In genomic region chr19:12834976-12835757, GRCh38 we compare ENCODE assay signal across 9 cellular contexts. TPM values are rescaled to one million over a fixed set of nuclear protein-coding genes. Genes with fewer than 3 reads are reported as not detected.
DNase-seq lines count a peak whose midpoint lies in the region; ATAC-seq, FAIRE-seq and TF ChIP-seq lines count a peak whose summit lies in the region.
"Had no signal": no experiment of that assay in that cellular context is flagged by ENCODE, and none has a peak within 500 bp of the region (broad histone marks: within the 10 kb centered on the region; RNA-seq: fewer than 3 reads in every experiment).

No MANE protein-coding gene starts in this region.

- TF ChIP-seq EP300 in HepG2 (IDR thresholded peaks at IDR 0.05; ENCODE audit: low read depth in 2 of 2, low read length in 2 of 2): no peak
- no peak for TF ChIP-seq EP300 in HepG2 (CRISPR knock-in tag; IDR thresholded peaks at IDR 0.05; ENCODE audit: borderline replicate concordance)

- H3K27ac Mint-ChIP-seq in T-helper 17 cell (no peak overlapping the region), HFFc6 (no peak overlapping the region)

- DNase-seq in COR-L47 (lab: John Stamatoyannopoulos, UW) (peak; percentile 56), HUDEP-2 (lab: John Stamatoyannopoulos, UW; ENCODE audit: unreplicated experiment in 76 of 76) (peak in 46 of 76 experiments; percentile 28 to 67 (median 47)), T-helper 17 cell (no peak), HepG2 (ENCODE audit: low spot score) (no peak), HFFc6 (no peak), GDM1 (lab: John Stamatoyannopoulos, UW) (no peak), NOMO-1 treated with dmso at 0.1 percent for 144 hours (lab: John Stamatoyannopoulos, UW; ENCODE audit: unreplicated experiment) (no peak), brain microvascular endothelial cell (no peak)

- POLR2A ChIA-PET in HepG2 (lab: Yijun Ruan, JAX): interaction anchor here (0.6 kb wide), 1 partner anchor 11 kb away, joined by 3 read pairs; no protein-coding TSS in a partner anchor

- no peak for FAIRE-seq in HepG2 (lab: Jason Lieb, UNC)

- H3K36me3 ChIP-seq in HepG2 (replicated peaks in 1 of 2; ENCODE audit: control insufficient read depth in 1 of 2, insufficient read depth in 2 of 2, low read length in 2 of 2): no peaks in the 10 kb centered on the region
- no peaks in the 10 kb centered on the region for H3K36me3 ChIP-seq in brain microvascular endothelial cell (replicated peaks)
- H3K36me3 ChIP-seq: thoracic aorta had no signal

- 23% methylated on average over 14 of the region's 39 CpGs for WGBS in HepG2 (ENCODE audit: low lambda C conversion rate)

- H3K36me3 Mint-ChIP-seq in T-helper 17 cell (ENCODE audit: low read depth) (peaks cover 5% of the 10 kb centered on the region), HFFc6 (ENCODE audit: low read depth) (no peaks in the 10 kb centered on the region)

- H3K4me1 Mint-ChIP-seq in T-helper 17 cell: peaks cover 32% of the 10 kb centered on the region
- peaks cover 17% of the 10 kb centered on the region; the same call in 1 of the 2 replicates for H3K4me1 Mint-ChIP-seq in HFFc6 (ENCODE audit: low read depth)

- no peaks in the 10 kb centered on the region for H3K9me3 ChIP-seq in T-helper 17 cell (ENCODE audit: control insufficient read depth, low read length, poor library complexity, severe bottlenecking)
- no peaks in the 10 kb centered on the region for H3K9me3 ChIP-seq in HepG2 (ENCODE audit: low read length)
- H3K9me3 ChIP-seq: thoracic aorta had no signal

- H3K27me3 Mint-ChIP-seq in T-helper 17 cell (peaks cover 70% of the 10 kb centered on the region), HFFc6 (ENCODE audit: insufficient read depth) (peaks cover 48% of the 10 kb centered on the region)

- H3K27ac ChIP-seq in HepG2 (ENCODE audit: extremely low read length, insufficient read depth, low read length): no peak overlapping the region
- no peak overlapping the region for H3K27ac ChIP-seq in brain microvascular endothelial cell
- H3K27ac ChIP-seq: thoracic aorta had no signal

- peak overlapping the region; percentile 67 for H3K4me2 ChIP-seq in HepG2 (ENCODE audit: low read depth, low read length)

- TF ChIP-seq CTCF in HepG2 (CRISPR knock-in tag; IDR thresholded peaks at IDR 0.05): no peak
- TF ChIP-seq CTCF in HFFc6 (IDR thresholded peaks at IDR 0.05): no peak
- TF ChIP-seq CTCF in brain microvascular endothelial cell (IDR thresholded peaks at IDR 0.05; ENCODE audit: low read depth, low read length, missing control alignments): no peak

- H3K27me3 ChIP-seq in HepG2 (ENCODE audit: control insufficient read depth in 1 of 2, insufficient read depth in 2 of 2, low read length in 2 of 2): peaks cover 0 to 22% of the 10 kb centered on the region in 2 experiments; a peak in 2 of 5 replicates
- peaks cover 56% of the 10 kb centered on the region for H3K27me3 ChIP-seq in brain microvascular endothelial cell (replicated peaks)

- no peak overlapping the region for H2AFZ ChIP-seq in HepG2 (ENCODE audit: low read length)

- no peak for ATAC-seq in T-helper 17 cell
- ATAC-seq in HepG2: peak; percentile 24

- no peak for TF ChIP-seq POLR2A in HepG2 (IDR thresholded peaks at IDR 0.05; ENCODE audit: insufficient read depth in 1 of 2, low read depth in 2 of 2, low read length in 2 of 2)

- H3K4me3 Mint-ChIP-seq in T-helper 17 cell: peak overlapping the region; percentile 84
- H3K4me3 Mint-ChIP-seq in HFFc6: no peak overlapping the region

- intact Hi-C loops in HepG2 (cut with micrococcal nuclease; ENCODE audit: unreplicated experiment): no loop called here

- no TSS peak for BruUV-seq in HepG2 (replicated peaks; lab: Mats Ljungman, UMichigan)

- H3K79me2 ChIP-seq in HepG2 (ENCODE audit: insufficient read depth, low read length): no peaks in the 10 kb centered on the region

- in situ Hi-C loops in HepG2 (cut with HindIII; ENCODE audit: extremely low pct_ligation_motif_present, low pct_unique_long_range_greater_than_20kb) (loop anchor here (5.0 kb wide), 1 partner anchor 63 kb away; no protein-coding TSS in a partner anchor), brain microvascular endothelial cell (cut with HindIII; ENCODE audit: low pct_ligation_motif_present, low sequenced_read_pairs) (no loop called here)

- H3K9me3 Mint-ChIP-seq in HFFc6: no peaks in the 10 kb centered on the region

- H3K4me1 ChIP-seq in HepG2 (ENCODE audit: insufficient read depth, low read length): peaks cover 59% of the 10 kb centered on the region

- no peaks in the 10 kb centered on the region for H4K20me1 ChIP-seq in HepG2 (ENCODE audit: insufficient read depth, low read length)

- CTCF ChIA-PET in HepG2 (lab: Yijun Ruan, JAX; ENCODE audit: low intra/inter-chr PET ratio, low total read pairs): no interaction called here

- peak overlapping the region in 1 of 3 experiments; percentile 79; a peak in 1 of 6 replicates for H3K4me3 ChIP-seq in HepG2 (replicated peaks in 1 of 3; ENCODE audit: insufficient read depth in 1 of 3, low read depth in 2 of 3, low read length in 3 of 3)
- no peak overlapping the region for H3K4me3 ChIP-seq in brain microvascular endothelial cell (ENCODE audit: low read depth, low read length)
- H3K4me3 ChIP-seq: thoracic aorta had no signal

- H3K9ac ChIP-seq in HepG2 (ENCODE audit: insufficient read depth, low read depth, low read length): no peak overlapping the region

- TF ChIP-seq RAD21 in HepG2 (CRISPR knock-in tag; IDR thresholded peaks at IDR 0.05): no peak

RNA-seq across cellular contexts. Expression of gene RTBDN, which starts 0.8 kb away (rescaled TPM):
- total RNA-seq in T-helper 17 cell: not detected
- 0.27 TPM in 1 of 2 replicates, not detected in the other for total RNA-seq in HepG2 (2016; rRNA removed; fragmentation: Illumina TruSeq; extraction: Trizol)
- total RNA-seq in HepG2 (2016; cell fraction: cytosol; rRNA removed; fragmentation: Illumina TruSeq; extraction: Trizol; ENCODE audit: low read depth): not detected in 2 replicates
- total RNA-seq in HepG2 (2016; cell fraction: insoluble cytoplasmic fraction; rRNA removed; fragmentation: Illumina TruSeq; extraction: Trizol): 0.17 TPM in 1 of 2 replicates, not detected in the other
- not detected in 2 replicates for total RNA-seq in HepG2 (2016; cell fraction: membrane; rRNA removed; fragmentation: Illumina TruSeq; extraction: Trizol)
- not detected in 2 replicates for total RNA-seq in HepG2 (2016; cell fraction: nucleus; rRNA removed; fragmentation: Illumina TruSeq; extraction: Trizol)
- 0.35 and 0.48 TPM in 2 replicates for polyA plus RNA-seq in HepG2 (2011; rRNA removed)
- 0.52 and 0.71 TPM in 2 replicates for polyA plus RNA-seq in HepG2 (2011; cell fraction: cytosol; rRNA removed)
- polyA plus RNA-seq in HepG2 (2011; cell fraction: nucleus; rRNA removed): 0.57 and 0.59 TPM in 2 replicates
- 1.1 and 1.8 TPM in 2 replicates for polyA plus RNA-seq in HepG2 (2012)
- 0.18 TPM in 1 of 2 replicates, not detected in the other for polyA plus RNA-seq in HepG2 (2016; cell fraction: cytosol; fragmentation: Illumina TruSeq; extraction: Trizol; ENCODE audit: low read depth)
- polyA plus RNA-seq in HepG2 (2016; cell fraction: insoluble cytoplasmic fraction; fragmentation: Illumina TruSeq; extraction: Trizol; ENCODE audit: low read depth): not detected in 2 replicates
- 0.15 TPM in 1 of 2 replicates, not detected in the other for polyA plus RNA-seq in HepG2 (2016; cell fraction: membrane; fragmentation: Illumina TruSeq; extraction: Trizol; ENCODE audit: low read depth)
- 0.49 TPM in 1 of 2 replicates, not detected in the other for polyA plus RNA-seq in HepG2 (2016; cell fraction: nucleus; fragmentation: Illumina TruSeq; extraction: Trizol; ENCODE audit: insufficient read depth, low read depth)
- polyA minus RNA-seq in HepG2 (2011; rRNA and poly(A)+ RNA removed; ENCODE audit: low replicate concordance): 0.12 and 0.44 TPM in 2 replicates
- polyA minus RNA-seq in HepG2 (2011; cell fraction: cytosol; rRNA and poly(A)+ RNA removed): not detected in 2 replicates
- polyA minus RNA-seq in HepG2 (2011; cell fraction: nucleus; rRNA and poly(A)+ RNA removed): not detected in 2 replicates
- not detected for total RNA-seq in HFFc6 (2021; fragmentation: NEBNext Ultra II Directional; extraction: Animal tissue kit (Norgen Biotek cat#: 25700))
- total RNA-seq: thoracic aorta had no signal

RNA-seq across cellular contexts. Expression of gene MAST1, which starts 3.1 kb away (rescaled TPM):
- total RNA-seq in T-helper 17 cell (1 to 10 TPM; 1.5 to 4.1 TPM), HepG2 (2016; rRNA removed; fragmentation: Illumina TruSeq; extraction: Trizol) (0.27 and 0.73 TPM in 2 replicates)
- 1.2 and 1.3 TPM in 2 replicates for total RNA-seq in HepG2 (2016; cell fraction: cytosol; rRNA removed; fragmentation: Illumina TruSeq; extraction: Trizol; ENCODE audit: low read depth)
- total RNA-seq in HepG2 (2016; cell fraction: insoluble cytoplasmic fraction; rRNA removed; fragmentation: Illumina TruSeq; extraction: Trizol): 1.1 and 1.5 TPM in 2 replicates
- 1.4 and 1.8 TPM in 2 replicates for total RNA-seq in HepG2 (2016; cell fraction: membrane; rRNA removed; fragmentation: Illumina TruSeq; extraction: Trizol)
- 1.3 and 1.9 TPM in 2 replicates for total RNA-seq in HepG2 (2016; cell fraction: nucleus; rRNA removed; fragmentation: Illumina TruSeq; extraction: Trizol)
- polyA plus RNA-seq in HepG2 (2011; rRNA removed): 4.7 and 5.6 TPM in 2 replicates
- polyA plus RNA-seq in HepG2 (2011; cell fraction: cytosol; rRNA removed): 2.8 and 3.5 TPM in 2 replicates
- polyA plus RNA-seq in HepG2 (2011; cell fraction: nucleus; rRNA removed): 27.4 and 28.9 TPM in 2 replicates
- polyA plus RNA-seq in HepG2 (2012): 4.1 and 5.1 TPM in 2 replicates
- polyA plus RNA-seq in HepG2 (2016; cell fraction: cytosol; fragmentation: Illumina TruSeq; extraction: Trizol; ENCODE audit: low read depth): 3.5 and 3.6 TPM in 2 replicates
- polyA plus RNA-seq in HepG2 (2016; cell fraction: insoluble cytoplasmic fraction; fragmentation: Illumina TruSeq; extraction: Trizol; ENCODE audit: low read depth): 1.2 and 1.3 TPM in 2 replicates
- 3.2 and 3.3 TPM in 2 replicates for polyA plus RNA-seq in HepG2 (2016; cell fraction: membrane; fragmentation: Illumina TruSeq; extraction: Trizol; ENCODE audit: low read depth)
- 3.9 and 5.3 TPM in 2 replicates for polyA plus RNA-seq in HepG2 (2016; cell fraction: nucleus; fragmentation: Illumina TruSeq; extraction: Trizol; ENCODE audit: insufficient read depth, low read depth)
- 2.4 and 8.0 TPM in 2 replicates for polyA minus RNA-seq in HepG2 (2011; rRNA and poly(A)+ RNA removed; ENCODE audit: low replicate concordance)
- 1.8 and 2.2 TPM in 2 replicates for polyA minus RNA-seq in HepG2 (2011; cell fraction: cytosol; rRNA and poly(A)+ RNA removed)
- polyA minus RNA-seq in HepG2 (2011; cell fraction: nucleus; rRNA and poly(A)+ RNA removed): 2.4 and 2.7 TPM in 2 replicates
- under 1 TPM in 3 of 6 experiments, not detected in 3; 0.09 to 0.34 (median 0.26) TPM for total RNA-seq in HFFc6 (2021; fragmentation: NEBNext Ultra II Directional; extraction: Animal tissue kit (Norgen Biotek cat#: 25700))
- total RNA-seq: thoracic aorta had no signal

RNA-seq across cellular contexts. Expression of gene RNASEH2A, which starts 28.8 kb away (rescaled TPM):
- 1 to 10 TPM; 3.1 to 5.7 TPM for total RNA-seq in T-helper 17 cell
- total RNA-seq in HepG2 (2016; rRNA removed; fragmentation: Illumina TruSeq; extraction: Trizol): 35.8 and 44.0 TPM in 2 replicates
- 9.6 and 10.1 TPM in 2 replicates for total RNA-seq in HepG2 (2016; cell fraction: cytosol; rRNA removed; fragmentation: Illumina TruSeq; extraction: Trizol; ENCODE audit: low read depth)
- 42.1 and 45.3 TPM in 2 replicates for total RNA-seq in HepG2 (2016; cell fraction: insoluble cytoplasmic fraction; rRNA removed; fragmentation: Illumina TruSeq; extraction: Trizol)
- total RNA-seq in HepG2 (2016; cell fraction: membrane; rRNA removed; fragmentation: Illumina TruSeq; extraction: Trizol): 6.9 and 12.1 TPM in 2 replicates
- total RNA-seq in HepG2 (2016; cell fraction: nucleus; rRNA removed; fragmentation: Illumina TruSeq; extraction: Trizol): 16.9 and 20.6 TPM in 2 replicates
- polyA plus RNA-seq in HepG2 (2011; rRNA removed): 18.4 and 25.1 TPM in 2 replicates
- polyA plus RNA-seq in HepG2 (2011; cell fraction: cytosol; rRNA removed): 29.0 and 49.3 TPM in 2 replicates
- polyA plus RNA-seq in HepG2 (2011; cell fraction: nucleus; rRNA removed): 16.5 and 17.7 TPM in 2 replicates
- polyA plus RNA-seq in HepG2 (2012): 14.7 and 18.3 TPM in 2 replicates
- 11.8 and 12.6 TPM in 2 replicates for polyA plus RNA-seq in HepG2 (2016; cell fraction: cytosol; fragmentation: Illumina TruSeq; extraction: Trizol; ENCODE audit: low read depth)
- 51.0 and 52.7 TPM in 2 replicates for polyA plus RNA-seq in HepG2 (2016; cell fraction: insoluble cytoplasmic fraction; fragmentation: Illumina TruSeq; extraction: Trizol; ENCODE audit: low read depth)
- polyA plus RNA-seq in HepG2 (2016; cell fraction: membrane; fragmentation: Illumina TruSeq; extraction: Trizol; ENCODE audit: low read depth): 9.0 and 9.3 TPM in 2 replicates
- polyA plus RNA-seq in HepG2 (2016; cell fraction: nucleus; fragmentation: Illumina TruSeq; extraction: Trizol; ENCODE audit: insufficient read depth, low read depth): 31.7 and 33.2 TPM in 2 replicates
- 44.4 and 185 TPM in 2 replicates for polyA minus RNA-seq in HepG2 (2011; rRNA and poly(A)+ RNA removed; ENCODE audit: low replicate concordance)
- 18.6 and 30.1 TPM in 2 replicates for polyA minus RNA-seq in HepG2 (2011; cell fraction: cytosol; rRNA and poly(A)+ RNA removed)
- polyA minus RNA-seq in HepG2 (2011; cell fraction: nucleus; rRNA and poly(A)+ RNA removed): 8.7 and 11.3 TPM in 2 replicates
- 10 to 100 TPM; 17.9 to 43.2 (median 37.7) TPM for total RNA-seq in HFFc6 (2021; fragmentation: NEBNext Ultra II Directional; extraction: Animal tissue kit (Norgen Biotek cat#: 25700))

RNA-seq across cellular contexts. Expression of gene THSD8, which starts 33.3 kb away (rescaled TPM):
- 1 to 10 TPM in 1 of 2 donors, under 1 TPM in 1; 0.85 to 3.0 TPM for total RNA-seq in T-helper 17 cell
- 14.9 and 23.5 TPM in 2 replicates for total RNA-seq in HepG2 (2016; rRNA removed; fragmentation: Illumina TruSeq; extraction: Trizol)
- total RNA-seq in HepG2 (2016; cell fraction: cytosol; rRNA removed; fragmentation: Illumina TruSeq; extraction: Trizol; ENCODE audit: low read depth): not detected in 2 replicates
- total RNA-seq in HepG2 (2016; cell fraction: insoluble cytoplasmic fraction; rRNA removed; fragmentation: Illumina TruSeq; extraction: Trizol): 11.9 and 20.6 TPM in 2 replicates
- total RNA-seq in HepG2 (2016; cell fraction: membrane; rRNA removed; fragmentation: Illumina TruSeq; extraction: Trizol): 2.6 and 4.1 TPM in 2 replicates
- total RNA-seq in HepG2 (2016; cell fraction: nucleus; rRNA removed; fragmentation: Illumina TruSeq; extraction: Trizol): 1.9 and 3.1 TPM in 2 replicates
- 4.8 and 5.2 TPM in 2 replicates for polyA plus RNA-seq in HepG2 (2011; rRNA removed)
- polyA plus RNA-seq in HepG2 (2011; cell fraction: cytosol; rRNA removed): 1.3 TPM in 1 of 2 replicates, not detected in the other
- not detected in 2 replicates for polyA plus RNA-seq in HepG2 (2011; cell fraction: nucleus; rRNA removed)
- 2.7 and 6.2 TPM in 2 replicates for polyA plus RNA-seq in HepG2 (2012)
- 2.4 and 2.9 TPM in 2 replicates for polyA plus RNA-seq in HepG2 (2016; cell fraction: cytosol; fragmentation: Illumina TruSeq; extraction: Trizol; ENCODE audit: low read depth)
- 29.9 and 31.8 TPM in 2 replicates for polyA plus RNA-seq in HepG2 (2016; cell fraction: insoluble cytoplasmic fraction; fragmentation: Illumina TruSeq; extraction: Trizol; ENCODE audit: low read depth)
- 4.8 and 5.8 TPM in 2 replicates for polyA plus RNA-seq in HepG2 (2016; cell fraction: membrane; fragmentation: Illumina TruSeq; extraction: Trizol; ENCODE audit: low read depth)
- polyA plus RNA-seq in HepG2 (2016; cell fraction: nucleus; fragmentation: Illumina TruSeq; extraction: Trizol; ENCODE audit: insufficient read depth, low read depth): 4.4 and 8.0 TPM in 2 replicates
- 1.1 and 55.0 TPM in 2 replicates for polyA minus RNA-seq in HepG2 (2011; rRNA and poly(A)+ RNA removed; ENCODE audit: low replicate concordance)
- not detected in 2 replicates for polyA minus RNA-seq in HepG2 (2011; cell fraction: cytosol; rRNA and poly(A)+ RNA removed)
- not detected in 2 replicates for polyA minus RNA-seq in HepG2 (2011; cell fraction: nucleus; rRNA and poly(A)+ RNA removed)
- 10 to 100 TPM; 14.1 to 30.3 (median 25.6) TPM for total RNA-seq in HFFc6 (2021; fragmentation: NEBNext Ultra II Directional; extraction: Animal tissue kit (Norgen Biotek cat#: 25700))
- total RNA-seq: thoracic aorta had no signal

RNA-seq across cellular contexts. Expression of gene PRDX2, which starts 33.6 kb away (rescaled TPM):
- total RNA-seq in T-helper 17 cell (10 to 100 TPM; 92.6 to 97.0 TPM), HepG2 (2016; rRNA removed; fragmentation: Illumina TruSeq; extraction: Trizol) (381 and 425 TPM in 2 replicates)
- total RNA-seq in HepG2 (2016; cell fraction: cytosol; rRNA removed; fragmentation: Illumina TruSeq; extraction: Trizol; ENCODE audit: low read depth): 76.3 and 78.7 TPM in 2 replicates
- total RNA-seq in HepG2 (2016; cell fraction: insoluble cytoplasmic fraction; rRNA removed; fragmentation: Illumina TruSeq; extraction: Trizol): 372 and 392 TPM in 2 replicates
- total RNA-seq in HepG2 (2016; cell fraction: membrane; rRNA removed; fragmentation: Illumina TruSeq; extraction: Trizol): 80.0 and 92.1 TPM in 2 replicates
- 155 and 156 TPM in 2 replicates for total RNA-seq in HepG2 (2016; cell fraction: nucleus; rRNA removed; fragmentation: Illumina TruSeq; extraction: Trizol)
- polyA plus RNA-seq in HepG2 (2011; rRNA removed): 218 and 238 TPM in 2 replicates
- 353 and 456 TPM in 2 replicates for polyA plus RNA-seq in HepG2 (2011; cell fraction: cytosol; rRNA removed)
- 218 and 223 TPM in 2 replicates for polyA plus RNA-seq in HepG2 (2011; cell fraction: nucleus; rRNA removed)
- polyA plus RNA-seq in HepG2 (2012): 295 and 301 TPM in 2 replicates
- polyA plus RNA-seq in HepG2 (2016; cell fraction: cytosol; fragmentation: Illumina TruSeq; extraction: Trizol; ENCODE audit: low read depth): 101 and 108 TPM in 2 replicates
- polyA plus RNA-seq in HepG2 (2016; cell fraction: insoluble cytoplasmic fraction; fragmentation: Illumina TruSeq; extraction: Trizol; ENCODE audit: low read depth): 447 and 526 TPM in 2 replicates
- 92.7 and 94.2 TPM in 2 replicates for polyA plus RNA-seq in HepG2 (2016; cell fraction: membrane; fragmentation: Illumina TruSeq; extraction: Trizol; ENCODE audit: low read depth)
- 277 and 282 TPM in 2 replicates for polyA plus RNA-seq in HepG2 (2016; cell fraction: nucleus; fragmentation: Illumina TruSeq; extraction: Trizol; ENCODE audit: insufficient read depth, low read depth)
- polyA minus RNA-seq in HepG2 (2011; rRNA and poly(A)+ RNA removed; ENCODE audit: low replicate concordance): 319 and 512 TPM in 2 replicates
- 147 and 189 TPM in 2 replicates for polyA minus RNA-seq in HepG2 (2011; cell fraction: cytosol; rRNA and poly(A)+ RNA removed)
- 44.4 and 48.2 TPM in 2 replicates for polyA minus RNA-seq in HepG2 (2011; cell fraction: nucleus; rRNA and poly(A)+ RNA removed)
- total RNA-seq in HFFc6 (2021; fragmentation: NEBNext Ultra II Directional; extraction: Animal tissue kit (Norgen Biotek cat#: 25700)): 100 to 1,000 TPM; 214 to 269 (median 229) TPM

Comparison
In these comparisons a context has a peak if more than half of its experiments do, and no peak if none do; other contexts are left out.
1. DNase-seq: peak in COR-L47 (single experiment) and HUDEP-2 (46 of 76); none in T-helper 17 cell (0 of 3), HepG2 (single experiment), HFFc6 (single experiment), GDM1 (single experiment), NOMO-1 treated with dmso at 0.1 percent for 144 hours (single experiment) and brain microvascular endothelial cell (single experiment).